In the genomic region with DNA sequence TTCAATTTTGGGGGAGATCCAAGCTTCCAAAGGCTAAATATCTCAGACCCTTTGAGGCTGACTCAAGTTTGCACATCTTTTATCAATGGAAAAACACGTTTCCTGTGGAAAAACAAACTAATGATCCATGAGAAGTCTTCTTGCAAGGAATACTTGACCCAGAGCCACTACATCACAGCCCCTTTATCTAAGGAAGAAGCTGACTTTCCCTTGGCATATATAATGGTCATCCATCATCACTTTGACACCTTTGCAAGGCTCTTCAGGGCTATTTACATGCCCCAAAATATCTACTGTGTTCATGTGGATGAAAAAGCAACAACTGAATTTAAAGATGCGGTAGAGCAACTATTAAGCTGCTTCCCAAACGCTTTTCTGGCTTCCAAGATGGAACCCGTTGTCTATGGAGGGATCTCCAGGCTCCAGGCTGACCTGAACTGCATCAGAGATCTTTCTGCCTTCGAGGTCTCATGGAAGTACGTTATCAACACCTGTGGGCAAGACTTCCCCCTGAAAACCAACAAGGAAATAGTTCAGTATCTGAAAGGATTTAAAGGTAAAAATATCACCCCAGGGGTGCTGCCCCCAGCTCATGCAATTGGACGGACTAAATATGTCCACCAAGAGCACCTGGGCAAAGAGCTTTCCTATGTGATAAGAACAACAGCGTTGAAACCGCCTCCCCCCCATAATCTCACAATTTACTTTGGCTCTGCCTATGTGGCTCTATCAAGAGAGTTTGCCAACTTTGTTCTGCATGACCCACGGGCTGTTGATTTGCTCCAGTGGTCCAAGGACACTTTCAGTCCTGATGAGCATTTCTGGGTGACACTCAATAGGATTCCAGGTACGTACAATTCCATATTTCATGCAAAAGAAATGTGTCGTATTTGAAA, we compare ENCODE assay signal across 10 cellular contexts. TPM values are rescaled to one million over a fixed set of nuclear protein-coding genes. Genes with fewer than 3 reads are reported as not detected.
DNase-seq lines count a peak whose midpoint lies in the region; ATAC-seq, FAIRE-seq and TF ChIP-seq lines count a peak whose summit lies in the region.
"Had no signal": no experiment of that assay in that cellular context is flagged by ENCODE, and none has a peak within 500 bp of the region (broad histone marks: within the 10 kb centered on the region; RNA-seq: fewer than 3 reads in every experiment).

No MANE protein-coding gene starts in this region.

- peaks cover 4% of the 10 kb centered on the region for H3K36me3 Mint-ChIP-seq in activated CD4-positive, alpha-beta T cell treated with anti-CD3 and anti-CD28 coated beads, Interleukin-2, amount 10 ng/mL, durations not matched to agents 7 days and 5 days (ENCODE audit: low read depth)

- DNase-seq in G401 (ENCODE audit: low spot score), result peak; percentile 49
- DNase-seq in NCI-H69 (lab: John Stamatoyannopoulos, UW), result peak; percentile 75
- peak; percentile 68 for DNase-seq in endothelial cell of umbilical vein (ENCODE audit: low read depth, low spot score)
- DNase-seq in activated CD4-positive, alpha-beta T cell treated with anti-CD3 and anti-CD28 coated beads, Interleukin-2, amount 10 ng/mL, durations not matched to agents 7 days and 5 days, result no peak
- DNase-seq in activated gamma-delta T cell (lab: John Stamatoyannopoulos, UW), result no peak
- DNase-seq in HuH-7 (ENCODE audit: low spot score), result no peak

- CTCF ChIA-PET in endothelial cell of umbilical vein (lab: Charles Lee), result interaction anchor here (1.1 to 2.0 kb wide), 5 partner anchors 11 to 48 kb away, joined by 4 to 9 read pairs (median 6); no protein-coding TSS in a partner anchor
- CTCF ChIA-PET in activated CD4-positive, alpha-beta T cell treated with anti-CD3 and anti-CD28 coated beads, Interleukin-2, amount 10 ng/mL, durations not matched to agents 7 days and 5 days (lab: Charles Lee), result interaction anchor here (0.8 to 1.6 kb wide), 2 partner anchors 9 to 11 kb away, joined by 4 to 7 read pairs; no protein-coding TSS in a partner anchor

- FAIRE-seq in endothelial cell of umbilical vein (lab: Jason Lieb, UNC), result no peak

- H3K27ac ChIP-seq in endothelial cell of umbilical vein (ENCODE audit: insufficient read depth, low read depth, low read length) (peak overlapping the region; percentile 74), neural cell (ENCODE audit: low read length) (peak overlapping the region; percentile 57)

- H3K36me3 ChIP-seq in endothelial cell of umbilical vein (ENCODE audit: control insufficient read depth in 2 of 2, extremely low read depth in 1 of 2, insufficient read depth in 2 of 2, low read length in 2 of 2), result no peaks in the 10 kb centered on the region
- peaks cover under 1% of the 10 kb centered on the region for H3K36me3 ChIP-seq in neural cell (ENCODE audit: insufficient read depth, low read length)

- H3K9me1 ChIP-seq in endothelial cell of umbilical vein (replicated peaks; ENCODE audit: control insufficient read depth, extremely low read depth, insufficient read depth, low read length), result no peaks in the 10 kb centered on the region

- H3K4me3 ChIP-seq in endothelial cell of umbilical vein (replicated peaks in 1 of 3; ENCODE audit: insufficient read depth in 1 of 3, low read depth in 1 of 3, low read length in 3 of 3) (peak overlapping the region in 2 of 3 experiments; percentile 24 to 57), neural cell (ENCODE audit: low read length) (peak overlapping the region; percentile 67)

- dilution Hi-C loops in endothelial cell of umbilical vein (cut with MboI; ENCODE audit: extremely low pct_ligation_motif_present, low sequenced_read_pairs), result no loop called here

- H3K79me2 ChIP-seq in endothelial cell of umbilical vein (ENCODE audit: control insufficient read depth, insufficient read depth, low read length) (no peaks in the 10 kb centered on the region), neural cell (replicated peaks; ENCODE audit: insufficient read depth, low read length) (peaks cover 45% of the 10 kb centered on the region)

- in situ Hi-C loops in G401 (cut with HindIII; ENCODE audit: low sequenced_read_pairs), result no loop called here

- H2AFZ ChIP-seq in endothelial cell of umbilical vein (ENCODE audit: low read depth, low read length) (no peak overlapping the region), neural cell (ENCODE audit: low read depth, low read length) (peak overlapping the region; percentile 47)

- H4K20me1 ChIP-seq in endothelial cell of umbilical vein (replicated peaks; ENCODE audit: control insufficient read depth, extremely low read depth, insufficient read depth, low read length), result no peaks in the 10 kb centered on the region
- no peaks in the 10 kb centered on the region for H4K20me1 ChIP-seq in neural cell (ENCODE audit: insufficient read depth)

- TF ChIP-seq RAD21 in neural cell (conservative IDR thresholded peaks at IDR 0.05), result no peak

- H3K9me3 ChIP-seq in endothelial cell of umbilical vein (replicated peaks; ENCODE audit: control insufficient read depth, insufficient read depth, low read length) (no peaks in the 10 kb centered on the region), neural cell (ENCODE audit: low read length) (no peaks in the 10 kb centered on the region)

- TF ChIP-seq EP300 in neural cell (conservative IDR thresholded peaks at IDR 0.05; ENCODE audit: poor library complexity, severe bottlenecking), result no peak

- H3K9me3 Mint-ChIP-seq in activated CD4-positive, alpha-beta T cell treated with anti-CD3 and anti-CD28 coated beads, Interleukin-2, amount 10 ng/mL, durations not matched to agents 7 days and 5 days, result no peaks in the 10 kb centered on the region
- H3K9me3 Mint-ChIP-seq: IgD-negative memory B cell had no signal

- intact Hi-C loops in endothelial cell of umbilical vein (cut with micrococcal nuclease), result no loop called here

- no peak for TF ChIP-seq CTCF in endothelial cell of umbilical vein (IDR thresholded peaks at IDR 0.05; ENCODE audit: extremely low read depth in 1 of 2, insufficient read depth in 1 of 2, low read depth in 1 of 2, low read length in 2 of 2)
- TF ChIP-seq CTCF in neural cell (IDR thresholded peaks at IDR 0.05; ENCODE audit: poor library complexity, severe bottlenecking), result no peak

- BruUV-seq in endothelial cell of umbilical vein (replicated peaks; lab: Mats Ljungman, UMichigan), result TSS peak; percentile 15

- no peak overlapping the region for H3K4me3 Mint-ChIP-seq in activated CD4-positive, alpha-beta T cell treated with anti-CD3 and anti-CD28 coated beads, Interleukin-2, amount 10 ng/mL, durations not matched to agents 7 days and 5 days
- H3K4me3 Mint-ChIP-seq: B cell, IgD-negative memory B cell had no signal

- no peaks in the 10 kb centered on the region for H3K4me1 Mint-ChIP-seq in activated CD4-positive, alpha-beta T cell treated with anti-CD3 and anti-CD28 coated beads, Interleukin-2, amount 10 ng/mL, durations not matched to agents 7 days and 5 days

- H3K4me1 ChIP-seq in endothelial cell of umbilical vein (ENCODE audit: control insufficient read depth, extremely low read depth, insufficient read depth, low read length), result peaks cover 25% of the 10 kb centered on the region

- H3K9ac ChIP-seq in endothelial cell of umbilical vein (replicated peaks; ENCODE audit: extremely low read depth, insufficient read depth, low read length), result peak overlapping the region; percentile 57
- H3K9ac ChIP-seq in neural cell (ENCODE audit: low read length), result peak overlapping the region; percentile 67

- peak overlapping the region; percentile 87 for H3K4me2 ChIP-seq in endothelial cell of umbilical vein (ENCODE audit: insufficient read depth, low read length)
- peak overlapping the region; percentile 94 for H3K4me2 ChIP-seq in neural cell (ENCODE audit: low read length)

- ATAC-seq in HG03280 (IDR thresholded peaks at IDR 0.05; ENCODE audit: unreplicated experiment), result no peak

- H3K27me3 ChIP-seq in endothelial cell of umbilical vein (ENCODE audit: control insufficient read depth in 2 of 2, insufficient read depth in 2 of 2, low read length in 2 of 2) (no peaks in the 10 kb centered on the region), neural cell (ENCODE audit: insufficient read depth, low read depth, low read length) (no peaks in the 10 kb centered on the region)

- POLR2A ChIA-PET in endothelial cell of umbilical vein (lab: Charles Lee), result interaction anchor here (1.1 kb wide), 1 partner anchor 11 kb away, joined by 3 read pairs; no protein-coding TSS in a partner anchor
- POLR2A ChIA-PET in activated CD4-positive, alpha-beta T cell treated with anti-CD3 and anti-CD28 coated beads, Interleukin-2, amount 10 ng/mL, durations not matched to agents 7 days and 5 days (lab: Charles Lee), result no interaction called here

- TF ChIP-seq POLR2A in endothelial cell of umbilical vein (IDR thresholded peaks at IDR 0.05; ENCODE audit: low read depth, low read length), result no peak

- no peak overlapping the region for H3K27ac Mint-ChIP-seq in activated CD4-positive, alpha-beta T cell treated with anti-CD3 and anti-CD28 coated beads, Interleukin-2, amount 10 ng/mL, durations not matched to agents 7 days and 5 days
- H3K27ac Mint-ChIP-seq: B cell, IgD-negative memory B cell had no signal

- peaks cover 4% of the 10 kb centered on the region for H3F3A ChIP-seq in neural cell (ENCODE audit: insufficient read depth, low read length, poor library complexity, severe bottlenecking)

- no peaks in the 10 kb centered on the region for H3K9me2 ChIP-seq in neural cell (ENCODE audit: insufficient read depth, low read length)

- no peaks in the 10 kb centered on the region for H3K27me3 Mint-ChIP-seq in activated CD4-positive, alpha-beta T cell treated with anti-CD3 and anti-CD28 coated beads, Interleukin-2, amount 10 ng/mL, durations not matched to agents 7 days and 5 days
- H3K27me3 Mint-ChIP-seq: B cell, IgD-negative memory B cell had no signal

TF ChIP-seq in endothelial cell of umbilical vein, 7 proteins besides CTCF, POLR2A, EP300 and RAD21 (continues in another document):
- no peak for TF ChIP-seq EZH2 (IDR thresholded peaks at IDR 0.05; ENCODE audit: borderline replicate concordance, low read depth, low read length, severe bottlenecking)

TF ChIP-seq in neural cell, 6 proteins besides CTCF, POLR2A, EP300 and RAD21 (continues in another document):
- TF ChIP-seq SMC3 (conservative IDR thresholded peaks at IDR 0.05; ENCODE audit: poor library complexity), result no peak

RNA-seq across cellular contexts. Expression of a gene that starts 35.6 kb away (rescaled TPM):
- 28.4 and 28.7 TPM in 2 replicates for total RNA-seq in G401 (2014; rRNA removed; shearing (Covaris generic))
- 10.9 and 11.4 TPM in 2 replicates for total RNA-seq in endothelial cell of umbilical vein
- 2.9 and 3.8 TPM in 2 replicates for polyA plus RNA-seq in endothelial cell of umbilical vein
- 4.4 and 4.5 TPM in 2 replicates for polyA plus RNA-seq in endothelial cell of umbilical vein (2011; cell fraction: cytosol; rRNA removed)
- 7.2 and 8.4 TPM in 2 replicates for polyA plus RNA-seq in endothelial cell of umbilical vein (2011; cell fraction: nucleus; rRNA removed)
- polyA plus RNA-seq in endothelial cell of umbilical vein (2012), result 10.8 and 14.7 TPM in 2 replicates
- polyA minus RNA-seq in endothelial cell of umbilical vein, result 10.1 and 16.1 TPM in 2 replicates
- polyA minus RNA-seq in endothelial cell of umbilical vein (2011; cell fraction: cytosol; rRNA and poly(A)+ RNA removed), result 5.2 TPM
- polyA minus RNA-seq in endothelial cell of umbilical vein (2011; cell fraction: nucleus; rRNA and poly(A)+ RNA removed), result 17.5 and 23.0 TPM in 2 replicates
- polyA plus RNA-seq in neural cell, result 9.4 and 16.3 TPM in 2 replicates
- polyA minus RNA-seq in neural cell, result 33.8 and 39.2 TPM in 2 replicates
- 1 to 10 TPM; 5.0 to 5.5 TPM for total RNA-seq in activated CD4-positive, alpha-beta T cell treated with anti-CD3 and anti-CD28 coated beads, Interleukin-2, amount 10 ng/mL, durations not matched to agents 7 days and 5 days

Comparison
In these comparisons a context has a peak if more than half of its experiments do, and no peak if none do; other contexts are left out.
1. DNase-seq: peak in G401 (single experiment), NCI-H69 (single experiment) and endothelial cell of umbilical vein (single experiment); none in activated CD4-positive, alpha-beta T cell treated with anti-CD3 and anti-CD28 coated beads, Interleukin-2, amount 10 ng/mL, durations not matched to agents 7 days and 5 days (single experiment), activated gamma-delta T cell (single experiment) and HuH-7 (single experiment).